In the genomic region with DNA sequence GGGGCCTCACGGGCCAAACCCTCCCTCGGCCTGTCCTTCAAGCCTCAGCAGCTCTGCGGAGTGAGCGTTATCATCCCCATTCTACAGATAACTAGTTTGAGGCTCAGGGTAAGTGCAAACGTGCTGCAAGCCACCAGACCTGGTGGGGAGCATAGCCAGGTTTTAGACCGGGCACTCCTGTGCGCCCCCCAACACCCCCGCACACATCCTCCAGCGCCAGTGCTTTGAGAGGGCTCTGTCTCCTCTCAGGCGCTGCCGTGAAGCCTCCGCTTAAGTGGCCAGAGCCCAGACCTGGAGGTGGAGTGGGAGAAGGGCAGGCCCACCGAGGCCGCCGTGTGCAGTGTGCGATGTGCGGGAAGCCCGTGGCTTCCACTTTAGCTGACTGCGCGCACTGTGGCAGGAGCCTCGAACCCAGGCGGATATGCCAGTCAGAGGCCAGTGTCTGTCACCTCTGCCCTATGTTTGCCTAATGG, we compare ENCODE assay signal across 8 cellular contexts. TPM values are rescaled to one million over a fixed set of nuclear protein-coding genes. Genes with fewer than 3 reads are reported as not detected.
DNase-seq lines count a peak whose midpoint lies in the region; ATAC-seq and TF ChIP-seq lines count a peak whose summit lies in the region.

No MANE protein-coding gene starts in this region.

- H3K4me1 ChIP-seq in esophagus (ENCODE audit: control insufficient read depth in 2 of 2, insufficient read depth in 2 of 2, low read length in 1 of 2) (peaks cover 8 to 55% of the 10 kb centered on the region in 2 donors), spleen (peaks cover 82 to 94% (median 89%) of the 10 kb centered on the region in 6 donors)

- no peaks in the 10 kb centered on the region for H3K27me3 ChIP-seq in esophagus (ENCODE audit: control insufficient read depth in 1 of 2, insufficient read depth in 2 of 2, low read length in 2 of 2)
- H3K27me3 ChIP-seq in spleen (replicated peaks in 1 of 7) = no peaks in the 10 kb centered on the region

- ATAC-seq in GM19438 (IDR thresholded peaks at IDR 0.05; ENCODE audit: low read depth, unreplicated experiment) = peak; percentile 0

- no peak for TF ChIP-seq POLR2A in spleen (IDR thresholded peaks at IDR 0.05)

- TF ChIP-seq CTCF in spleen (IDR thresholded peaks at IDR 0.05 in 8 of 11, conservative IDR thresholded peaks at IDR 0.05 in 3 of 11) = no peak

- peak; percentile 21 for DNase-seq in RPMI8226
- DNase-seq in spleen = peak; percentile 89
- no peak for DNase-seq in amniotic stem cell (lab: John Stamatoyannopoulos, UW)
- DNase-seq in SIG-M5 treated with dmso at 0.1 percent for 504 hours (lab: John Stamatoyannopoulos, UW; ENCODE audit: unreplicated experiment) = no peak
- DNase-seq in NOMO-1 (lab: John Stamatoyannopoulos, UW; ENCODE audit: unreplicated experiment in 2 of 2) = no peak
- no peak for DNase-seq in iPS-NIHi11 (ENCODE audit: low spot score)

- H3K36me3 ChIP-seq in esophagus (ENCODE audit: control insufficient read depth in 2 of 2, insufficient read depth in 2 of 2, low read length in 1 of 2) (peaks cover 0 to 9% of the 10 kb centered on the region in 2 donors), spleen (peaks cover 0 to 33% (median 3%) of the 10 kb centered on the region in 6 donors)

- H3K27ac ChIP-seq in esophagus (ENCODE audit: low read depth in 2 of 2, low read length in 1 of 2) (peak overlapping the region; percentile 97), spleen (peak overlapping the region; percentile 80 to 99 (median 99))

- no peaks in the 10 kb centered on the region for H3K9me3 ChIP-seq in esophagus (ENCODE audit: control insufficient read depth in 2 of 2, insufficient read depth in 1 of 2, low read depth in 1 of 2, low read length in 1 of 2)
- H3K9me3 ChIP-seq in spleen = no peaks in the 10 kb centered on the region

- intact Hi-C loops in spleen (cut with DNase I; ENCODE audit: low total_unique reads) = no loop called here

- 72 to 76% methylated on average over 21 to 22 of the region's 22 CpGs for WGBS in esophagus, 2 donors
- 24 to 51% (median 42%) methylated on average over 13 to 22 of the region's 22 CpGs for whole genome bisulfite sequencing in spleen, 5 donors

- H3K4me3 ChIP-seq in esophagus (ENCODE audit: low read depth in 1 of 2, low read length in 2 of 2) (peak overlapping the region; percentile 63 to 70), spleen (peak overlapping the region; percentile 58 to 98 (median 94))

RNA-seq across cellular contexts. Expression of a gene that starts 1.6 kb away (rescaled TPM):
- polyA plus RNA-seq in esophagus (100 to 1,000 TPM in 1 of 2 donors, 10 to 100 TPM in 1; 84.0 to 108 TPM), spleen (100 to 1,000 TPM in 1 of 3 donors, 10 to 100 TPM in 2; 61.2 to 164 (median 74.9) TPM)
- total RNA-seq in spleen = 100 to 1,000 TPM; 182 to 270 (median 252) TPM

RNA-seq across cellular contexts. Expression of a gene that starts 56.9 kb away (rescaled TPM):
- polyA plus RNA-seq in esophagus (10 to 100 TPM; 10.3 to 23.6 TPM), spleen (10 to 100 TPM; 20.2 to 27.2 (median 22.0) TPM)
- total RNA-seq in spleen = 10 to 100 TPM; 26.0 to 31.5 (median 28.5) TPM

Comparison
In these comparisons a context has a peak if more than half of its experiments do, and no peak if none do; other contexts are left out.
1. DNase-seq: peak in RPMI8226 (single experiment) and spleen (single experiment); none in amniotic stem cell (single experiment), SIG-M5 treated with dmso at 0.1 percent for 504 hours (single experiment), NOMO-1 (0 of 2) and iPS-NIHi11 (single experiment).